Comparison of ENCODE assay signal across 1 cellular context in genomic region chr16:4614571-4615388, GRCh38.
TF ChIP-seq lines count a peak whose summit lies in the region.

Gene UBALD1 (minus strand): TSS chr16:4614888. CDS start chr16:4614797, 91 bp downstream.

TF ChIP-seq in HepG2, 621 proteins besides CTCF, POLR2A, EP300 and RAD21 (continued from another document and continues in another):
- TF ChIP-seq MYPOP (CRISPR knock-in tag; IDR thresholded peaks at IDR 0.05) = 0 out of 2 replicates have a peak, but pooled peaks have one; percentile 22
- TF ChIP-seq MAF1 (CRISPR knock-in tag; IDR thresholded peaks at IDR 0.05; ENCODE audit: borderline replicate concordance) = peak; percentile 89
- no peak for TF ChIP-seq HMGXB3 (CRISPR knock-in tag; IDR thresholded peaks at IDR 0.05; ENCODE audit: borderline replicate concordance)
- TF ChIP-seq SNAI1 (CRISPR knock-in tag; IDR thresholded peaks at IDR 0.05; ENCODE audit: borderline replicate concordance) = no peak
- TF ChIP-seq ZBTB4 (CRISPR knock-in tag; IDR thresholded peaks at IDR 0.05; ENCODE audit: borderline replicate concordance) = peak; percentile 70; the same call in 1 of the 2 replicates
- TF ChIP-seq ZNF777 (CRISPR knock-in tag; IDR thresholded peaks at IDR 0.05) = peak; percentile 48
- TF ChIP-seq ZNF251 (CRISPR knock-in tag; IDR thresholded peaks at IDR 0.05) = 0 out of 2 replicates have a peak, but pooled peaks have one; percentile 65
- TF ChIP-seq KLF6 (CRISPR knock-in tag; IDR thresholded peaks at IDR 0.05) = peak; percentile 78; the same call in 1 of the 2 replicates
- 0 out of 2 replicates have a peak, but pooled peaks have one; percentile 65 for TF ChIP-seq ZNF337 (CRISPR knock-in tag; IDR thresholded peaks at IDR 0.05; ENCODE audit: borderline replicate concordance, low read depth)
- 0 out of 2 replicates have a peak, but pooled peaks have one; percentile 44 for TF ChIP-seq MTA1 (CRISPR knock-in tag; IDR thresholded peaks at IDR 0.05; ENCODE audit: borderline replicate concordance)
- TF ChIP-seq ZNF329 (CRISPR knock-in tag; IDR thresholded peaks at IDR 0.05; ENCODE audit: low read depth) = 0 out of 2 replicates have a peak, but pooled peaks have one; percentile 54
- no peak; the same call in 1 of the 2 replicates for TF ChIP-seq REPIN1 (CRISPR knock-in tag; IDR thresholded peaks at IDR 0.05; ENCODE audit: borderline replicate concordance, low read depth)
- no peak for TF ChIP-seq ONECUT2 (CRISPR knock-in tag; IDR thresholded peaks at IDR 0.05)
- TF ChIP-seq ZNF761 (CRISPR knock-in tag; conservative IDR thresholded peaks at IDR 0.05) = no peak; the same call in 1 of the 2 replicates
- TF ChIP-seq MYNN (CRISPR knock-in tag; IDR thresholded peaks at IDR 0.05; ENCODE audit: low read depth) = peak; percentile 81
- peak; percentile 56; the same call in 1 of the 2 replicates for TF ChIP-seq ZNF770 (CRISPR knock-in tag; IDR thresholded peaks at IDR 0.05)
- TF ChIP-seq FOXO1 (CRISPR knock-in tag; IDR thresholded peaks at IDR 0.05) = peak; percentile 47; the same call in 1 of the 2 replicates
- peak; percentile 54 for TF ChIP-seq BCL6 (CRISPR knock-in tag; IDR thresholded peaks at IDR 0.05)
- no peak for TF ChIP-seq PRDM4 (CRISPR knock-in tag; IDR thresholded peaks at IDR 0.05; ENCODE audit: borderline replicate concordance)
- TF ChIP-seq SALL2 (CRISPR knock-in tag; IDR thresholded peaks at IDR 0.05) = no peak
- peak; percentile 93 for TF ChIP-seq KDM2A (CRISPR knock-in tag; IDR thresholded peaks at IDR 0.05; ENCODE audit: borderline replicate concordance, low read depth)
- TF ChIP-seq NR2C2 (CRISPR knock-in tag; IDR thresholded peaks at IDR 0.05; ENCODE audit: borderline replicate concordance) = peak; percentile 84
- peak; percentile 60 for TF ChIP-seq PATZ1 (CRISPR knock-in tag; IDR thresholded peaks at IDR 0.05)
- no peak for TF ChIP-seq AGO1 (IDR thresholded peaks at IDR 0.05; ENCODE audit: low read depth, low read length, poor library complexity, severe bottlenecking)
- 0 out of 2 replicates have a peak, but pooled peaks have one; percentile 54 for TF ChIP-seq ZNF724P (CRISPR knock-in tag; IDR thresholded peaks at IDR 0.05; ENCODE audit: borderline replicate concordance)
- peak; percentile 67 for TF ChIP-seq NFYC (CRISPR knock-in tag; IDR thresholded peaks at IDR 0.05)
- peak; percentile 35; the same call in 1 of the 2 replicates for TF ChIP-seq SOX5 (CRISPR knock-in tag; IDR thresholded peaks at IDR 0.05; ENCODE audit: borderline replicate concordance)
- TF ChIP-seq ZFP1 (CRISPR knock-in tag; IDR thresholded peaks at IDR 0.05) = no peak
- TF ChIP-seq ZNF496 (CRISPR knock-in tag; IDR thresholded peaks at IDR 0.05; ENCODE audit: insufficient replicate concordance) = no peak
- TF ChIP-seq NONO (IDR thresholded peaks at IDR 0.05) = no peak
- peak; percentile 70 for TF ChIP-seq NONO (CRISPR knock-in tag; conservative IDR thresholded peaks at IDR 0.05)
- peak; percentile 66; the same call in 1 of the 2 replicates for TF ChIP-seq ZNF746 (CRISPR knock-in tag; IDR thresholded peaks at IDR 0.05)
- no peak for TF ChIP-seq ZNF660 (CRISPR knock-in tag; IDR thresholded peaks at IDR 0.05; ENCODE audit: borderline replicate concordance, low read depth)
- peak; percentile 72 for TF ChIP-seq ZKSCAN1 (IDR thresholded peaks at IDR 0.05; ENCODE audit: low read length)
- TF ChIP-seq JUNB (CRISPR knock-in tag; IDR thresholded peaks at IDR 0.05; ENCODE audit: borderline replicate concordance) = peak; percentile 88
- no peak for TF ChIP-seq ZNF280D (CRISPR knock-in tag; IDR thresholded peaks at IDR 0.05)
- TF ChIP-seq ZBTB42 (CRISPR knock-in tag; IDR thresholded peaks at IDR 0.05) = 0 out of 2 replicates have a peak, but pooled peaks have one; percentile 19
- TF ChIP-seq ZC3H4 (CRISPR knock-in tag; IDR thresholded peaks at IDR 0.05; ENCODE audit: borderline replicate concordance) = no peak
- TF ChIP-seq KLF9 (CRISPR knock-in tag; IDR thresholded peaks at IDR 0.05; ENCODE audit: low read depth) = peak; percentile 41; the same call in 1 of the 2 replicates
- no peak; the same call in 1 of the 2 replicates for TF ChIP-seq TMF1 (CRISPR knock-in tag; IDR thresholded peaks at IDR 0.05; ENCODE audit: low read depth)
- TF ChIP-seq ZBTB3 (CRISPR knock-in tag; IDR thresholded peaks at IDR 0.05; ENCODE audit: borderline replicate concordance, low read depth) = peak; percentile 37; the same call in 1 of the 2 replicates
- TF ChIP-seq ZNF740 (CRISPR knock-in tag; IDR thresholded peaks at IDR 0.05) = no peak
- peak; percentile 64; the same call in 1 of the 2 replicates for TF ChIP-seq SIX1 (CRISPR knock-in tag; IDR thresholded peaks at IDR 0.05; ENCODE audit: borderline replicate concordance)
- TF ChIP-seq HNRNPK (IDR thresholded peaks at IDR 0.05; ENCODE audit: low read depth, low read length, poor library complexity, severe bottlenecking) = peak; percentile 27
